In the genomic region with DNA sequence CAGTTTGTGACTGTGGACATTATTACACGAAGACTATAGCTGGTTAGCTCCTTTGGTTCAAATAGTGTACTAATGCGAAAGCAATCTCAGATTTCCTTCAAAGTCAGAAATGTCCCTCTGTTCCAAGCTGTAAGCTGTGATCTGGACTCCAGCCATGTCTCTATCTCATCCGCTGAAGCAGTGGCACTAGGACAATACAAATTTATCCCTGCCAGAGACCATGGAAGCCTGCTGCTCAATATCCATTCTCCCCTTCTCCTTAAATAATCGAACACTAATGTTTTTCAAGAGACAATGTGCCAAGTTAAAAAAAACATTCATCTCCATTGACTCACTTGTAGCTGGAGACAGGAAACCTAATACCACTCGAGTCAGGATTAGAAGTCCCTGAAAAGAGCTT, we compare ENCODE assay signal across 1 cellular context.
TF ChIP-seq lines count a peak whose summit lies in the region.

No MANE protein-coding gene starts in this region.

TF ChIP-seq in GM23338, 12 proteins besides CTCF, POLR2A, EP300 and RAD21 (continued from another document):
- TF ChIP-seq, protein P1, sequence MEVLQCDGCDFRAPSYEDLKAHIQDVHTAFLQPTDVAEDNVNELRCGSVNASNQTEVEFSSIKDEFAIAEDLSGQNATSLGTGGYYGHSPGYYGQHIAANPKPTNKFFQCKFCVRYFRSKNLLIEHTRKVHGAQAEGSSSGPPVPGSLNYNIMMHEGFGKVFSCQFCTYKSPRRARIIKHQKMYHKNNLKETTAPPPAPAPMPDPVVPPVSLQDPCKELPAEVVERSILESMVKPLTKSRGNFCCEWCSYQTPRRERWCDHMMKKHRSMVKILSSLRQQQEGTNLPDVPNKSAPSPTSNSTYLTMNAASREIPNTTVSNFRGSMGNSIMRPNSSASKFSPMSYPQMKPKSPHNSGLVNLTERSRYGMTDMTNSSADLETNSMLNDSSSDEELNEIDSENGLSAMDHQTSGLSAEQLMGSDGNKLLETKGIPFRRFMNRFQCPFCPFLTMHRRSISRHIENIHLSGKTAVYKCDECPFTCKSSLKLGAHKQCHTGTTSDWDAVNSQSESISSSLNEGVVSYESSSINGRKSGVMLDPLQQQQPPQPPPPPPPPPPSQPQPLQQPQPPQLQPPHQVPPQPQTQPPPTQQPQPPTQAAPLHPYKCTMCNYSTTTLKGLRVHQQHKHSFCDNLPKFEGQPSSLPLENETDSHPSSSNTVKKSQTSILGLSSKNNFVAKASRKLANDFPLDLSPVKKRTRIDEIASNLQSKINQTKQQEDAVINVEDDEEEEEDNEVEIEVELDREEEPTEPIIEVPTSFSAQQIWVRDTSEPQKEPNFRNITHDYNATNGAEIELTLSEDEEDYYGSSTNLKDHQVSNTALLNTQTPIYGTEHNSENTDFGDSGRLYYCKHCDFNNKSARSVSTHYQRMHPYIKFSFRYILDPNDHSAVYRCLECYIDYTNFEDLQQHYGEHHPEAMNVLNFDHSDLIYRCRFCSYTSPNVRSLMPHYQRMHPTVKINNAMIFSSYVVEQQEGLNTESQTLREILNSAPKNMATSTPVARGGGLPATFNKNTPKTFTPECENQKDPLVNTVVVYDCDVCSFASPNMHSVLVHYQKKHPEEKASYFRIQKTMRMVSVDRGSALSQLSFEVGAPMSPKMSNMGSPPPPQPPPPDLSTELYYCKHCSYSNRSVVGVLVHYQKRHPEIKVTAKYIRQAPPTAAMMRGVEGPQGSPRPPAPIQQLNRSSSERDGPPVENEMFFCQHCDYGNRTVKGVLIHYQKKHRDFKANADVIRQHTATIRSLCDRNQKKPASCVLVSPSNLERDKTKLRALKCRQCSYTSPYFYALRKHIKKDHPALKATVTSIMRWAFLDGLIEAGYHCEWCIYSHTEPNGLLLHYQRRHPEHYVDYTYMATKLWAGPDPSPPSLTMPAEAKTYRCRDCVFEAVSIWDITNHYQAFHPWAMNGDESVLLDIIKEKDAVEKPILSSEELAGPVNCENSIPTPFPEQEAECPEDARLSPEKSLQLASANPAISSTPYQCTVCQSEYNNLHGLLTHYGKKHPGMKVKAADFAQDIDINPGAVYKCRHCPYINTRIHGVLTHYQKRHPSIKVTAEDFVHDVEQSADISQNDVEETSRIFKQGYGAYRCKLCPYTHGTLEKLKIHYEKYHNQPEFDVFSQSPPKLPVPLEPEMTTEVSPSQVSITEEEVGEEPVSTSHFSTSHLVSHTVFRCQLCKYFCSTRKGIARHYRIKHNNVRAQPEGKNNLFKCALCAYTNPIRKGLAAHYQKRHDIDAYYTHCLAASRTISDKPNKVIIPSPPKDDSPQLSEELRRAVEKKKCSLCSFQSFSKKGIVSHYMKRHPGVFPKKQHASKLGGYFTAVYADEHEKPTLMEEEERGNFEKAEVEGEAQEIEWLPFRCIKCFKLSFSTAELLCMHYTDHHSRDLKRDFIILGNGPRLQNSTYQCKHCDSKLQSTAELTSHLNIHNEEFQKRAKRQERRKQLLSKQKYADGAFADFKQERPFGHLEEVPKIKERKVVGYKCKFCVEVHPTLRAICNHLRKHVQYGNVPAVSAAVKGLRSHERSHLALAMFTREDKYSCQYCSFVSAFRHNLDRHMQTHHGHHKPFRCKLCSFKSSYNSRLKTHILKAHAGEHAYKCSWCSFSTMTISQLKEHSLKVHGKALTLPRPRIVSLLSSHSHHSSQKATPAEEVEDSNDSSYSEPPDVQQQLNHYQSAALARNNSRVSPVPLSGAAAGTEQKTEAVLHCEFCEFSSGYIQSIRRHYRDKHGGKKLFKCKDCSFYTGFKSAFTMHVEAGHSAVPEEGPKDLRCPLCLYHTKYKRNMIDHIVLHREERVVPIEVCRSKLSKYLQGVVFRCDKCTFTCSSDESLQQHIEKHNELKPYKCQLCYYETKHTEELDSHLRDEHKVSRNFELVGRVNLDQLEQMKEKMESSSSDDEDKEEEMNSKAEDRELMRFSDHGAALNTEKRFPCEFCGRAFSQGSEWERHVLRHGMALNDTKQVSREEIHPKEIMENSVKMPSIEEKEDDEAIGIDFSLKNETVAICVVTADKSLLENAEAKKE (CRISPR knock-in tag; IDR thresholded peaks at IDR 0.05) = no peak
